ENCODE assay signal across 15 cellular contexts in the genomic region with DNA sequence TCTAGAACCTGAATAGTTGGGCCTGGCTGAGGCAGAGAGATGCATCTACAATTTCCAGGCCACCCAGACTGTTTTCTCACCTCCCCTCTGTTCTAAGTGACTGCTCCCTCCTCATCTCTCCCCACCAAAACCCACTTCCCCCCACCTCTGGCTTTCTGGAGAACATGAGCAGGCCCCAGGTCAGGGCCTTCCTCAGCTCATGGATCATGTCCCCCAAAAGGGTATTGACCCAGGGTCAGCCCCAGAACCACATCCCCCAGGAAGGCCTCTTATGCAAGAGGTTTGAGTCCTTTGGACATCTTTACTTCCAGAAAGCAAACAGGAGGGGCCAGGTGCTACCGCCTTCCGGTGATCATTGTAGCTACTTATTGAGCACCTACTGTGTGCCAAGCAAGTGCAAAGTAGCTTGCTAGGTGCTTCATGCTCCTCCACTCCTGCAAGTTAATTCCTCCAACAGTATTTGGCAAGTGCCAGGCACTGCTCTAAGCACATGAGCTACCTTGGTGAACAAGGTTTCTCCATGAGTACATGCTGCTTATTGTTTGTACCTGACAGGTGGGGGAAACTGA. TPM values are rescaled to one million over a fixed set of nuclear protein-coding genes. Genes with fewer than 3 reads are reported as not detected.
"Had no signal": no experiment of that assay in that cellular context is flagged by ENCODE, and none has a peak within 500 bp of the region (broad histone marks: within the 10 kb centered on the region; RNA-seq: fewer than 3 reads in every experiment).

No MANE protein-coding gene starts in this region.

- H3K4me2 ChIP-seq: smooth muscle cell had no signal

- FAIRE-seq: islet of Langerhans had no signal

- ATAC-seq: effector memory CD8-positive, alpha-beta T cell; gastrocnemius medialis; left lobe of liver; lower lobe of right lung had no signal

- DNase-seq: effector memory CD8-positive, alpha-beta T cell; gastrocnemius medialis; heart right ventricle; kidney glomerular epithelial cell; lower lobe of right lung; naive B cell; psoas muscle; stimulated activated CD4-positive, alpha-beta T cell treated with anti-CD3 and anti-CD28 coated beads, Interleukin-2, amount 100 ng/mL, for 48 hours; stimulated activated naive CD4-positive, alpha-beta T cell treated with Interleukin-2 at 50 U/mL for 16 hours; trophoblast cell had no signal

- H3K27ac ChIP-seq: epithelial cell of prostate, esophagus muscularis mucosa, gastrocnemius medialis, lower lobe of right lung, psoas muscle had no signal

- H3K4me3 ChIP-seq: esophagus muscularis mucosa, gastrocnemius medialis, lower lobe of right lung, psoas muscle, smooth muscle cell had no signal

- H3K36me3 ChIP-seq: esophagus muscularis mucosa, gastrocnemius medialis, heart right ventricle, lower lobe of right lung had no signal

- H3K9me3 ChIP-seq: esophagus muscularis mucosa, gastrocnemius medialis, heart right ventricle, lower lobe of right lung, psoas muscle had no signal

RNA-seq across cellular contexts. Expression of gene CPNE5, which starts 2.4 kb away (rescaled TPM):
- total RNA-seq: smooth muscle cell had no signal
